In genomic region chr10:12780634-12781601, GRCh38 we compare ENCODE assay signal across 18 cellular contexts.
DNase-seq lines count a peak whose midpoint lies in the region; ATAC-seq and TF ChIP-seq lines count a peak whose summit lies in the region.
"Had no signal": no experiment of that assay in that cellular context is flagged by ENCODE, and none has a peak within 500 bp of the region (broad histone marks: within the 10 kb centered on the region; RNA-seq: fewer than 3 reads in every experiment).

No MANE protein-coding gene starts in this region.

- CTCF ChIA-PET in MCF 10A (lab: Yijun Ruan, JAX): interaction anchor here (0.6 to 2.6 kb wide), 5 partner anchors 121 to 1965 kb away, joined by 3 to 16 read pairs (median 5); no protein-coding TSS in a partner anchor

- no peak overlapping the region for H3K4me3 Mint-ChIP-seq in MCF 10A (ENCODE audit: unreplicated experiment)
- no peak overlapping the region for H3K4me3 Mint-ChIP-seq in glutamatergic neuron (ENCODE audit: unreplicated experiment)
- H3K4me3 Mint-ChIP-seq: B cell; IgD-negative memory B cell; T-helper 1 cell treated with Interleukin-12 subunit alpha and Interleukin-12 subunit beta and Interleukin-4 antibody, amounts not matched to agents 30 μg/mL and 1 μg/mL, for 36 hours had no signal

- H3K27ac Mint-ChIP-seq in MCF 10A (ENCODE audit: low read depth, unreplicated experiment) (no peak overlapping the region), glutamatergic neuron (ENCODE audit: unreplicated experiment) (no peak overlapping the region)
- H3K27ac Mint-ChIP-seq: B cell; IgD-negative memory B cell; T-helper 1 cell treated with Interleukin-12 subunit alpha and Interleukin-12 subunit beta and Interleukin-4 antibody, amounts not matched to agents 30 μg/mL and 1 μg/mL, for 36 hours had no signal

- no peaks in the 10 kb centered on the region for H3K36me3 Mint-ChIP-seq in MCF 10A (ENCODE audit: insufficient read depth, unreplicated experiment)
- H3K36me3 Mint-ChIP-seq in glutamatergic neuron (ENCODE audit: unreplicated experiment): no peaks in the 10 kb centered on the region

- TF ChIP-seq POLR2A in breast epithelium (IDR thresholded peaks at IDR 0.05): no peak
- no peak for TF ChIP-seq POLR2A in body of pancreas (IDR thresholded peaks at IDR 0.05)

- peak overlapping the region; percentile 7 to 61 for H3K27ac ChIP-seq in breast epithelium
- H3K27ac ChIP-seq in body of pancreas: no peak overlapping the region
- H3K27ac ChIP-seq: adrenal gland had no signal

- H3K9me3 ChIP-seq in breast epithelium: no peaks in the 10 kb centered on the region
- no peaks in the 10 kb centered on the region for H3K9me3 ChIP-seq in body of pancreas
- H3K9me3 ChIP-seq: adrenal gland had no signal

- intact Hi-C loops in breast epithelium (cut with DNase I; ENCODE audit: low total_unique reads) (no loop called here), MCF 10A (cut with micrococcal nuclease) (loop anchor here (5.0 kb wide), 1 partner anchor 291 kb away; no protein-coding TSS in a partner anchor), body of pancreas (cut with DNase I) (no loop called here)

- DNase-seq in breast epithelium (ENCODE audit: low spot score in 2 of 2) (no peak), MCF 10A (ENCODE audit: unreplicated experiment) (no peak), body of pancreas (peak in 1 of 4 donors; percentile 8), occipital lobe (lab: John Stamatoyannopoulos, UW) (peak; percentile 68), glutamatergic neuron (no peak), H7 (no peak), HUDEP-2 (lab: John Stamatoyannopoulos, UW; ENCODE audit: unreplicated experiment in 76 of 76) (no peak)
- peak; percentile 36 for DNase-seq in stimulated activated naive CD8-positive, alpha-beta T cell treated with anti-CD3 and anti-CD28 coated beads, Interleukin-15, Interleukin-2, amounts not matched to agents 100 U/mL and 50 U/mL, for 24 hours
- DNase-seq: adrenal gland, DMS53, foreskin fibroblast, islet precursor cell, NCI-H146, NCI-H524 treated with DMSO at 0.1 percent for 48 hours had no signal

- no peaks in the 10 kb centered on the region for H3K27me3 Mint-ChIP-seq in MCF 10A (ENCODE audit: insufficient read depth, unreplicated experiment)
- peaks cover 4% of the 10 kb centered on the region for H3K27me3 Mint-ChIP-seq in glutamatergic neuron (ENCODE audit: unreplicated experiment)
- H3K27me3 Mint-ChIP-seq: B cell, IgD-negative memory B cell had no signal

- no peaks in the 10 kb centered on the region for H3K36me3 ChIP-seq in breast epithelium
- H3K36me3 ChIP-seq in body of pancreas (replicated peaks in 1 of 2; ENCODE audit: insufficient read depth in 1 of 2, low read depth in 2 of 2): no peaks in the 10 kb centered on the region
- no peaks in the 10 kb centered on the region for H3K36me3 ChIP-seq in H7 (replicated peaks; ENCODE audit: control insufficient read depth, insufficient read depth, low read length)
- H3K36me3 ChIP-seq: adrenal gland had no signal

- no peaks in the 10 kb centered on the region for H3K4me1 Mint-ChIP-seq in MCF 10A (ENCODE audit: insufficient read depth, unreplicated experiment)
- H3K4me1 Mint-ChIP-seq in glutamatergic neuron (ENCODE audit: low read depth, unreplicated experiment): peaks cover 11% of the 10 kb centered on the region

- H3K9me3 Mint-ChIP-seq in MCF 10A (ENCODE audit: unreplicated experiment) (no peaks in the 10 kb centered on the region), glutamatergic neuron (ENCODE audit: unreplicated experiment) (peaks cover 5% of the 10 kb centered on the region)
- H3K9me3 Mint-ChIP-seq: IgD-negative memory B cell; T-helper 1 cell treated with Interleukin-12 subunit alpha and Interleukin-12 subunit beta and Interleukin-4 antibody, amounts not matched to agents 30 μg/mL and 1 μg/mL, for 36 hours had no signal

- H3K4me3 ChIP-seq in breast epithelium (no peak overlapping the region), body of pancreas (no peak overlapping the region), H7 (ENCODE audit: insufficient read depth, low read depth, low read length) (no peak overlapping the region)
- H3K4me3 ChIP-seq: adrenal gland had no signal

- BruUV-seq in MCF 10A (replicated peaks; lab: Mats Ljungman, UMichigan): no TSS peak

- POLR2A ChIA-PET in MCF 10A (lab: Yijun Ruan, JAX): no interaction called here

- H3K27me3 ChIP-seq in breast epithelium (no peaks in the 10 kb centered on the region), body of pancreas (no peaks in the 10 kb centered on the region), H7 (ENCODE audit: control insufficient read depth, insufficient read depth, low read length) (no peaks in the 10 kb centered on the region)
- H3K27me3 ChIP-seq: adrenal gland had no signal

- WGBS in body of pancreas, 2 donors: 84 to 88% methylated on average over 22 of the region's 22 CpGs

- TF ChIP-seq CTCF in breast epithelium (IDR thresholded peaks at IDR 0.05): no peak
- TF ChIP-seq CTCF in MCF 10A (IDR thresholded peaks at IDR 0.05; ENCODE audit: unreplicated experiment): no peak
- TF ChIP-seq CTCF in body of pancreas (IDR thresholded peaks at IDR 0.05): no peak
- TF ChIP-seq CTCF in glutamatergic neuron (IDR thresholded peaks at IDR 0.05; ENCODE audit: partially characterized antibody, unreplicated experiment): no peak

- peak; percentile 15 for ATAC-seq in body of pancreas
- peak; percentile 33 for ATAC-seq in stimulated activated naive CD8-positive, alpha-beta T cell treated with anti-CD3 and anti-CD28 coated beads, Interleukin-15, Interleukin-2, amounts not matched to agents 100 U/mL and 50 U/mL, for 24 hours
- ATAC-seq: sciatic nerve had no signal

- H3K4me1 ChIP-seq in breast epithelium (peaks cover 0 to 6% of the 10 kb centered on the region in 2 donors), body of pancreas (no peaks in the 10 kb centered on the region)
- H3K4me1 ChIP-seq: adrenal gland had no signal

Comparison
In these comparisons a context has a peak if more than half of its experiments do, and no peak if none do; other contexts are left out.
1. DNase-seq: peak in occipital lobe (single experiment) and stimulated activated naive CD8-positive, alpha-beta T cell treated with anti-CD3 and anti-CD28 coated beads, Interleukin-15, Interleukin-2, amounts not matched to agents 100 U/mL and 50 U/mL, for 24 hours (single experiment); none in breast epithelium (0 of 2), MCF 10A (single experiment), glutamatergic neuron (single experiment), H7 (single experiment) and HUDEP-2 (0 of 76).
2. H3K27ac ChIP-seq: peak in breast epithelium (2 of 2); none in body of pancreas (0 of 4).